ENCODE assay signal across 1 cellular context in the genomic region with DNA sequence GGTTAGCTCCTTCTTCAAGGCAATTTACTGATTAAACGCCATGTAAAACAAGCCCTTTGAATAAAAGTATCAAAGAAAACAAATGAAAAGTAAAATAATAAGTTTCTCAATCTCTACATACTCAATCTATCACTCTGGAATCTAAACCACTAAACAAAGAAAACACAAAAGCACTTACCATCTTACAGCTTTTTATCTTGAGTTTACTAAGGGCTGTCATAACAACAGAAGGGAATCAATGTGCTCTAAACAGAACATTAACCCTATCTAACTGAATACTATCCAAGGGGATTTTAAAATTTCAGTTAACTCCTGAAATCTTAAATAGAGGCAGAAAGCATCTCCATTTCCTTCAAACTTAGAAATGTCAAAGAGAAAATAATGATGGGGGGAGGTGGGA.
TF ChIP-seq lines count a peak whose summit lies in the region.

No MANE protein-coding gene starts in this region.

TF ChIP-seq in endothelial cell of umbilical vein, 7 proteins besides CTCF, POLR2A, EP300 and RAD21:
- TF ChIP-seq EZH2 (IDR thresholded peaks at IDR 0.05; ENCODE audit: borderline replicate concordance, low read depth, low read length, severe bottlenecking) (no peak), POLR2AphosphoS5 (IDR thresholded peaks at IDR 0.05; ENCODE audit: insufficient read depth, low read depth, low read length) (no peak)
